ENCODE assay signal across 8 cellular contexts in the genomic region with DNA sequence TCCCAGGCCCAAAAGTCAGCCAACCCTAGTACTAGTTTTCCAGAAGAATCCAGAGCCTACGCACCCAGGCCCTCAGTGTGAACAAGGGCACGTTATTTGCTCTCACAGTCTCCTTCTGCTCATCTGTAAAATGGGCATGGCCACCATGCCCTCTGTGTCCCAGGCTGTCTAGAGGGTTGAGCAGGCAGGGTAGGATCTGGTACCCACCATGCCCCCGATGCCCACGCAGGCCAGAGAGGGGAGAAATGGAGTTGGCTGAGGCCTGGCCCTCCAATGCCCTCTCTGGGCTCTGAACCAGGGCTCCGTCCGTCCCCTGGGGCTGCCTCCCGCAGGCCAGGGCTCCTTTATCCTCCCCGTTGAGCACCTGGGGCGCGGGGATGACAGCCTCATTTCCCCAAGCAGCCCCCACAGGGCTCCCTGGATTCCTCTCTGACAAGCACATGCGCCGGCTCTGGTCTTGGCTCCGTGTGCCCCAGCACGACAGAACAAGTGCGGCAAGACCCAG. TPM values are rescaled to one million over a fixed set of nuclear protein-coding genes. Genes with fewer than 3 reads are reported as not detected.
DNase-seq lines count a peak whose midpoint lies in the region; ATAC-seq and TF ChIP-seq lines count a peak whose summit lies in the region.

No MANE protein-coding gene starts in this region.

- TF ChIP-seq CTCF in WTC11 (IDR thresholded peaks at IDR 0.05): no peak
- no peak for TF ChIP-seq CTCF in foreskin keratinocyte (conservative IDR thresholded peaks at IDR 0.05)

- CTCF ChIA-PET in WTC11 (lab: Charles Lee): interaction anchor here (0.6 kb wide), 1 partner anchor 18 kb away, joined by 4 read pairs; no protein-coding TSS in a partner anchor

- H3K4me1 Mint-ChIP-seq in WTC11: peaks cover 19% of the 10 kb centered on the region

- peaks cover 7% of the 10 kb centered on the region for H3K27me3 ChIP-seq in foreskin keratinocyte

- POLR2A ChIA-PET in WTC11 (lab: Charles Lee): no interaction called here

- H3K27me3 Mint-ChIP-seq in WTC11 (ENCODE audit: low read depth): peaks cover 79% of the 10 kb centered on the region

- H3K9me3 Mint-ChIP-seq in WTC11: no peaks in the 10 kb centered on the region

- no peak overlapping the region for H3K27ac Mint-ChIP-seq in WTC11

- ATAC-seq in WTC11: peak; percentile 12
- ATAC-seq in foreskin keratinocyte: no peak
- no peak for ATAC-seq in HG02642 (IDR thresholded peaks at IDR 0.05; ENCODE audit: poor library complexity, unreplicated experiment)
- no peak for ATAC-seq in GM21786 (IDR thresholded peaks at IDR 0.05; ENCODE audit: unreplicated experiment)

- H3K27ac ChIP-seq in foreskin keratinocyte: peak overlapping the region; percentile 54

- peak; percentile 37 for DNase-seq in ELF-1 (ENCODE audit: low read depth, low spot score)
- DNase-seq in WTC11 (ENCODE audit: low spot score): peak; percentile 49
- DNase-seq in foreskin keratinocyte: no peak
- no peak for DNase-seq in skeletal muscle cell (ENCODE audit: low read depth)
- no peak for DNase-seq in stimulated activated CD4-positive, alpha-beta T cell treated with anti-CD3 and anti-CD28 coated beads, Interleukin-15, amount 100 ng/mL, for 24 hours
- no peak for DNase-seq in stimulated activated CD4-positive, alpha-beta T cell treated with anti-CD3 and anti-CD28 coated beads, Interleukin-4, amount 100 ng/mL, for 1 hour

- H3K4me3 Mint-ChIP-seq in WTC11: peak overlapping the region; percentile 48

- no peaks in the 10 kb centered on the region for H3K4me1 ChIP-seq in foreskin keratinocyte

- H3K4me3 ChIP-seq in skeletal muscle cell (ENCODE audit: low read depth, low read length): peak overlapping the region; percentile 60

- no peaks in the 10 kb centered on the region for H3K36me3 Mint-ChIP-seq in WTC11

TF ChIP-seq in WTC11, 78 proteins besides CTCF, POLR2A, EP300 and RAD21:
- TF ChIP-seq, protein P1, sequence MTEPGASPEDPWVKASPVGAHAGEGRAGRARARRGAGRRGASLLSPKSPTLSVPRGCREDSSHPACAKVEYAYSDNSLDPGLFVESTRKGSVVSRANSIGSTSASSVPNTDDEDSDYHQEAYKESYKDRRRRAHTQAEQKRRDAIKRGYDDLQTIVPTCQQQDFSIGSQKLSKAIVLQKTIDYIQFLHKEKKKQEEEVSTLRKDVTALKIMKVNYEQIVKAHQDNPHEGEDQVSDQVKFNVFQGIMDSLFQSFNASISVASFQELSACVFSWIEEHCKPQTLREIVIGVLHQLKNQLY (CRISPR knock-in tag; IDR thresholded peaks at IDR 0.05): 0 out of 2 replicates have a peak, but pooled peaks have one; percentile 26
- TF ChIP-seq KAT7 (CRISPR knock-in tag; IDR thresholded peaks at IDR 0.05; ENCODE audit: borderline replicate concordance): no peak
- no peak for TF ChIP-seq JUN (CRISPR knock-in tag; IDR thresholded peaks at IDR 0.05)

RNA-seq across cellular contexts. Expression of gene BAHCC1, which starts 9.1 kb away (rescaled TPM):
- total RNA-seq in WTC11 (2021) (17.1 to 29.8 TPM (median 21.5 TPM) in 3 replicates), foreskin keratinocyte (4.4 and 5.6 TPM in 2 replicates)
- 1.7 and 2.2 TPM in 2 replicates for polyA plus RNA-seq in foreskin keratinocyte

Comparison
In these comparisons a context has a peak if more than half of its experiments do, and no peak if none do; other contexts are left out.
1. DNase-seq: peak in ELF-1 (single experiment) and WTC11 (single experiment); none in foreskin keratinocyte (0 of 2), skeletal muscle cell (single experiment), stimulated activated CD4-positive, alpha-beta T cell treated with anti-CD3 and anti-CD28 coated beads, Interleukin-15, amount 100 ng/mL, for 24 hours (single experiment) and stimulated activated CD4-positive, alpha-beta T cell treated with anti-CD3 and anti-CD28 coated beads, Interleukin-4, amount 100 ng/mL, for 1 hour (single experiment).